Comparison of ENCODE assay signal across 24 cellular contexts in the genomic region with DNA sequence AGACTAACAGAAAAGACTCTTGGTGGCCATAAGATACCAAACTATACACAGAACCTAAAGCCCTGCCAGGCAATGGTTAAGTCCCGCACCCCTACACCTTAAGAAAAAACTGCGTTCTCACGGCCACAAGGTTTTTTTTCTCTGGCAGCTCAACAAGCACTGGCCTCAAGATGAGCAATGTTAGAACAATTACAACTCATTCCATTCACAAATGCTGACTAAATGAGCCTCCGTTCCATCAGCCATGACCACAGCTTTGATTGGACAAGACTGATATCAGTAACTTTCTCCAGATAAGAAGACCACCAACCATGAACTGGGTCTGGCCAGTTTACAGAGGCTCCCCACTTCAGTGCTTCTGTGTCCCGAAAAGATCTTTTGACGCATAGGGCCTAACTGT. TPM values are rescaled to one million over a fixed set of nuclear protein-coding genes. Genes with fewer than 3 reads are reported as not detected.
DNase-seq lines count a peak whose midpoint lies in the region; ATAC-seq and TF ChIP-seq lines count a peak whose summit lies in the region.
"Had no signal": no experiment of that assay in that cellular context is flagged by ENCODE, and none has a peak within 500 bp of the region (broad histone marks: within the 10 kb centered on the region; RNA-seq: fewer than 3 reads in every experiment).

No MANE protein-coding gene starts in this region.

- H3K14ac ChIP-seq in trophoblast cell (ENCODE audit: low read length) = no peak overlapping the region

- H4K20me1 ChIP-seq in GM23248 (ENCODE audit: insufficient read depth) = no peaks in the 10 kb centered on the region

- H2AK5ac ChIP-seq in trophoblast cell (ENCODE audit: low read length) = no peak overlapping the region

- no peak overlapping the region for H2BK5ac ChIP-seq in trophoblast cell (ENCODE audit: low read depth, low read length, poor library complexity)

- H3K79me1 ChIP-seq in trophoblast cell (ENCODE audit: low read length) = no peaks in the 10 kb centered on the region

- H2BK120ac ChIP-seq in trophoblast cell (ENCODE audit: insufficient read depth, low read length, poor library complexity) = no peak overlapping the region

- no peaks in the 10 kb centered on the region for H3K36me3 Mint-ChIP-seq in activated CD4-positive, alpha-beta T cell treated with anti-CD3 and anti-CD28 coated beads, Interleukin-2, amount 10 ng/mL, durations not matched to agents 7 days and 5 days (ENCODE audit: low read depth)
- H3K36me3 Mint-ChIP-seq: activated CD8-positive, alpha-beta memory T cell treated with anti-CD3 and anti-CD28 coated beads, Interleukin-2, amount 10 ng/mL, durations not matched to agents 7 days and 5 days had no signal

- H3K4me2 ChIP-seq in GM23248 (ENCODE audit: unreplicated experiment) = no peak overlapping the region
- H3K4me2 ChIP-seq in trophoblast cell (ENCODE audit: low read length) = no peak overlapping the region

- H3K23ac ChIP-seq in trophoblast cell (ENCODE audit: low read length) = no peak overlapping the region

- DNase-seq in GM23248 = peak; percentile 81
- DNase-seq in amniotic epithelial cell (ENCODE audit: low read depth) = peak; percentile 89
- peak; percentile 74 for DNase-seq in fibroblast of the aortic adventitia (ENCODE audit: low read depth)
- peak; percentile 28 to 65 for DNase-seq in trophoblast cell
- DNase-seq in midbrain (lab: John Stamatoyannopoulos, UW) = no peak
- DNase-seq in nucleus accumbens (lab: John Stamatoyannopoulos, UW) = no peak
- no peak for DNase-seq in activated CD4-positive, alpha-beta T cell treated with anti-CD3 and anti-CD28 coated beads, Interleukin-2, amount 10 ng/mL, durations not matched to agents 7 days and 5 days
- DNase-seq: activated CD4-positive, CD25-positive, alpha-beta regulatory T cell; activated CD8-positive, alpha-beta memory T cell treated with anti-CD3 and anti-CD28 coated beads, Interleukin-2, amount 10 ng/mL, durations not matched to agents 7 days and 5 days; adrenal gland; BE2C; Calu3; GOT3; heart right ventricle; NCI-H1930; NCI-H510A; SHP77; stimulated activated CD4-positive, alpha-beta T cell treated with anti-CD3 and anti-CD28 coated beads, Interleukin-4, amount 100 ng/mL, for 4 hours; stimulated activated CD8-positive, alpha-beta memory T cell treated with anti-CD3 and anti-CD28 coated beads, Interleukin-4, amount 100 ng/mL, for 48 hours had no signal

- no peak overlapping the region for H4K91ac ChIP-seq in trophoblast cell (ENCODE audit: low read depth, low read length)

- H3K79me2 ChIP-seq in GM23248 (ENCODE audit: insufficient read depth) = no peaks in the 10 kb centered on the region
- no peaks in the 10 kb centered on the region for H3K79me2 ChIP-seq in trophoblast cell (ENCODE audit: control insufficient read depth, insufficient read depth, low read length, poor library complexity)
- H3K79me2 ChIP-seq: parathyroid adenoma had no signal

- H2BK12ac ChIP-seq in trophoblast cell (ENCODE audit: low read length) = no peak overlapping the region

- peaks cover 19% of the 10 kb centered on the region for H3K4me1 ChIP-seq in GM23248 (ENCODE audit: insufficient read depth)
- H3K4me1 ChIP-seq in trophoblast cell (ENCODE audit: control insufficient read depth in 1 of 2, insufficient read depth in 2 of 2, low read length in 2 of 2) = peaks cover 5 to 9% of the 10 kb centered on the region in 2 experiments
- H3K4me1 ChIP-seq: adrenal gland, BE2C, parathyroid adenoma had no signal

- H3K27me3 ChIP-seq in GM23248 (replicated peaks; ENCODE audit: insufficient read depth) (no peaks in the 10 kb centered on the region), trophoblast cell (ENCODE audit: insufficient read depth, low read length) (no peaks in the 10 kb centered on the region)
- H3K27me3 ChIP-seq: adrenal gland, BE2C, heart right ventricle had no signal

- no peak for TF ChIP-seq CTCF in fibroblast of the aortic adventitia (IDR thresholded peaks at IDR 0.05; ENCODE audit: insufficient read depth, low read length)

- H3K36me3 ChIP-seq in GM23248 (ENCODE audit: low read depth) (no peaks in the 10 kb centered on the region), trophoblast cell (ENCODE audit: control insufficient read depth in 1 of 2, insufficient read depth in 2 of 2, low read length in 2 of 2) (no peaks in the 10 kb centered on the region)
- H3K36me3 ChIP-seq: adrenal gland, BE2C had no signal

- H3K4ac ChIP-seq in trophoblast cell (ENCODE audit: low read depth, low read length) = no peak overlapping the region

- H3K27ac ChIP-seq in GM23248 (no peak overlapping the region), trophoblast cell (ENCODE audit: low read depth, low read length) (no peak overlapping the region)
- H3K27ac ChIP-seq: adrenal gland, coronary artery, heart right ventricle, parathyroid adenoma, skin epidermis had no signal

- in situ Hi-C loops in GM23248 (cut with MboI) = no loop called here

- no peak overlapping the region for H3K27ac Mint-ChIP-seq in activated CD4-positive, alpha-beta T cell treated with anti-CD3 and anti-CD28 coated beads, Interleukin-2, amount 10 ng/mL, durations not matched to agents 7 days and 5 days
- H3K27ac Mint-ChIP-seq: activated CD8-positive, alpha-beta memory T cell treated with anti-CD3 and anti-CD28 coated beads, Interleukin-2, amount 10 ng/mL, durations not matched to agents 7 days and 5 days had no signal

- H3K27me3 Mint-ChIP-seq in activated CD4-positive, alpha-beta T cell treated with anti-CD3 and anti-CD28 coated beads, Interleukin-2, amount 10 ng/mL, durations not matched to agents 7 days and 5 days = no peaks in the 10 kb centered on the region
- H3K27me3 Mint-ChIP-seq: activated CD8-positive, alpha-beta memory T cell treated with anti-CD3 and anti-CD28 coated beads, Interleukin-2, amount 10 ng/mL, durations not matched to agents 7 days and 5 days had no signal

- no peak overlapping the region for H3K4me3 Mint-ChIP-seq in activated CD4-positive, alpha-beta T cell treated with anti-CD3 and anti-CD28 coated beads, Interleukin-2, amount 10 ng/mL, durations not matched to agents 7 days and 5 days
- H3K4me3 Mint-ChIP-seq: activated CD8-positive, alpha-beta memory T cell treated with anti-CD3 and anti-CD28 coated beads, Interleukin-2, amount 10 ng/mL, durations not matched to agents 7 days and 5 days had no signal

- 53 to 63% methylated on average over 6 of the region's 6 CpGs for WGBS in GM23248 (ENCODE audit: low coverage in 1 of 2, low lambda C conversion rate in 2 of 2, missing lambda C conversion rate in 2 of 2), 2 experiments
- no CpG with 5 or more reads among the region's 6 CpGs for WGBS in trophoblast cell (ENCODE audit: extremely low coverage, insufficient coverage, insufficient read length)

- ATAC-seq in GM21381 (IDR thresholded peaks at IDR 0.05; ENCODE audit: unreplicated experiment) = no peak
- ATAC-seq: activated CD8-positive, alpha-beta memory T cell treated with anti-CD3 and anti-CD28 coated beads, Interleukin-2, amount 10 ng/mL, durations not matched to agents 7 days and 5 days; heart right ventricle had no signal

- H3K9me3 Mint-ChIP-seq in activated CD4-positive, alpha-beta T cell treated with anti-CD3 and anti-CD28 coated beads, Interleukin-2, amount 10 ng/mL, durations not matched to agents 7 days and 5 days = no peaks in the 10 kb centered on the region

- no peak overlapping the region for H3K18ac ChIP-seq in trophoblast cell (ENCODE audit: low read length)

- CTCF ChIA-PET in activated CD4-positive, alpha-beta T cell treated with anti-CD3 and anti-CD28 coated beads, Interleukin-2, amount 10 ng/mL, durations not matched to agents 7 days and 5 days (lab: Charles Lee) = no interaction called here

- no peaks in the 10 kb centered on the region for H3K9me2 ChIP-seq in GM23248 (ENCODE audit: insufficient read depth)

- POLR2A ChIA-PET in activated CD4-positive, alpha-beta T cell treated with anti-CD3 and anti-CD28 coated beads, Interleukin-2, amount 10 ng/mL, durations not matched to agents 7 days and 5 days (lab: Charles Lee) = no interaction called here

- no peak overlapping the region for H3K9ac ChIP-seq in GM23248
- no peak overlapping the region for H3K9ac ChIP-seq in trophoblast cell (ENCODE audit: low read length)
- H3K9ac ChIP-seq: parathyroid adenoma had no signal

- H4K12ac ChIP-seq in trophoblast cell (ENCODE audit: low read depth, low read length) = no peak overlapping the region

- H2AFZ ChIP-seq in GM23248 (0 out of 2 replicates have a peak overlapping the region, but pooled peaks have one; percentile 30), trophoblast cell (ENCODE audit: insufficient read depth, low read length, poor library complexity) (no peak overlapping the region)
- H2AFZ ChIP-seq: parathyroid adenoma had no signal

- no peaks in the 10 kb centered on the region for H3K4me1 Mint-ChIP-seq in activated CD4-positive, alpha-beta T cell treated with anti-CD3 and anti-CD28 coated beads, Interleukin-2, amount 10 ng/mL, durations not matched to agents 7 days and 5 days
- H3K4me1 Mint-ChIP-seq: activated CD8-positive, alpha-beta memory T cell treated with anti-CD3 and anti-CD28 coated beads, Interleukin-2, amount 10 ng/mL, durations not matched to agents 7 days and 5 days had no signal

- H3F3A ChIP-seq in GM23248 (ENCODE audit: insufficient read depth) = no peaks in the 10 kb centered on the region

- H3K9me3 ChIP-seq in GM23248 (ENCODE audit: low read depth) = no peaks in the 10 kb centered on the region
- H3K9me3 ChIP-seq in trophoblast cell (ENCODE audit: insufficient read depth, low read depth, low read length) = peaks cover 3% of the 10 kb centered on the region
- H3K9me3 ChIP-seq: adrenal gland, BE2C, heart right ventricle had no signal

- no peak overlapping the region for H3K4me3 ChIP-seq in GM23248
- no peak overlapping the region for H3K4me3 ChIP-seq in fibroblast of the aortic adventitia (ENCODE audit: low read depth, low read length)
- no peak overlapping the region for H3K4me3 ChIP-seq in trophoblast cell (ENCODE audit: low read depth, low read length)
- H3K4me3 ChIP-seq: adrenal gland, coronary artery, heart right ventricle, skin epidermis had no signal

- H4K8ac ChIP-seq in trophoblast cell (ENCODE audit: low read depth, low read length) = no peak overlapping the region

RNA-seq across cellular contexts. Expression of a gene that starts 31.9 kb away (rescaled TPM):
- total RNA-seq in GM23248 (2014; rRNA removed; shearing (Covaris generic)) = 1.5 and 1.9 TPM in 2 replicates
- 1.8 and 2.2 TPM in 2 replicates for polyA plus RNA-seq in GM23248 (2016; fragmentation: Nextera tagmentation; extraction: Ambion mirVana)
- 1.6 and 4.8 TPM in 2 replicates for total RNA-seq in fibroblast of the aortic adventitia (ENCODE audit: low replicate concordance)
- polyA plus RNA-seq in trophoblast cell (2013) = 0.11 and 0.12 TPM in 2 replicates
- under 1 TPM in 1 of 2 experiments, not detected in 1; 0.23 TPM for total RNA-seq in activated CD4-positive, alpha-beta T cell treated with anti-CD3 and anti-CD28 coated beads, Interleukin-2, amount 10 ng/mL, durations not matched to agents 7 days and 5 days
- total RNA-seq: T-helper 1 cell treated with Interleukin-12 subunit alpha and Interleukin-12 subunit beta and Interleukin-4 antibody, amounts not matched to agents 30 ng/mL and 1 ng/mL, for 36 hours had no signal

Comparison
In these comparisons a context has a peak if more than half of its experiments do, and no peak if none do; other contexts are left out.
1. DNase-seq: peak in GM23248 (single experiment), amniotic epithelial cell (single experiment), fibroblast of the aortic adventitia (single experiment) and trophoblast cell (2 of 2); none in midbrain (single experiment), nucleus accumbens (0 of 56) and activated CD4-positive, alpha-beta T cell treated with anti-CD3 and anti-CD28 coated beads, Interleukin-2, amount 10 ng/mL, durations not matched to agents 7 days and 5 days (single experiment).